6 cellular contexts compared by ENCODE assay signal in the genomic region with DNA sequence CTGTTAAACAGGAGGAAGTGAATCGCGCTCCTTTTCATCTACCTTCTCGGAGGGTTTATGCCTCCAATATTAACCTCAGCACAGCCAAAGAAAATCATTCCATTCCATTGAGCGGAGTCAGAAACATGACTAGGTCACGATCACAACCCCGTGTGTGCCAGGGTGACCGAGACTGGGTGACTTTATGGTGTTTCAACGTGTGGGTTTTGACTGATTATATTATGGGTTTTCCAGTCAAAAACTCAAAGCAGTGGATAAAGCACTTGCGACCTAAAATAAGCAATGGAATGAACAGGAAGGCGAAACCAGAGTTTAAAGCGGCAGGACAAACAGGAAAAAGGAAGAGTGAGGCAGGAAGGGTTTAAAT. TPM values are rescaled to one million over a fixed set of nuclear protein-coding genes. Genes with fewer than 3 reads are reported as not detected.
DNase-seq lines count a peak whose midpoint lies in the region; ATAC-seq and FAIRE-seq lines count a peak whose summit lies in the region.

No MANE protein-coding gene starts in this region.

- H3K9me3 Mint-ChIP-seq in effector memory CD8-positive, alpha-beta T cell, result no peaks in the 10 kb centered on the region

- peaks cover 0 to 8% of the 10 kb centered on the region in 2 donors for H3K27me3 Mint-ChIP-seq in effector memory CD8-positive, alpha-beta T cell

- peak overlapping the region in 1 of 2 donors; percentile 79 for H3K27ac ChIP-seq in small intestine (ENCODE audit: low read depth in 1 of 2, low read length in 1 of 2)

- ATAC-seq in effector memory CD8-positive, alpha-beta T cell (replicated peaks), result no peak
- no peak for ATAC-seq in GM19463 (IDR thresholded peaks at IDR 0.05; ENCODE audit: unreplicated experiment)
- ATAC-seq in HG03139 (IDR thresholded peaks at IDR 0.05; ENCODE audit: unreplicated experiment), result no peak

- peaks cover 2% of the 10 kb centered on the region for H3K9me3 ChIP-seq in small intestine (ENCODE audit: control insufficient read depth, low read depth)

- peak overlapping the region; percentile 8 to 95 for H3K27ac Mint-ChIP-seq in effector memory CD8-positive, alpha-beta T cell

- peak overlapping the region; percentile 39 to 61 for H3K4me3 ChIP-seq in small intestine (ENCODE audit: low read depth in 1 of 2, low read length in 2 of 2)

- 37 to 41% (median 38%) methylated on average over 11 of the region's 11 CpGs for WGBS in small intestine, 3 donors

- H3K4me3 Mint-ChIP-seq in effector memory CD8-positive, alpha-beta T cell, result peak overlapping the region; percentile 99

- DNase-seq in M059J (ENCODE audit: low read depth) (peak; percentile 34), small intestine (no peak), foreskin melanocyte (no peak)
- DNase-seq in effector memory CD8-positive, alpha-beta T cell, result no peak

- no peaks in the 10 kb centered on the region for H3K4me1 ChIP-seq in small intestine (ENCODE audit: control insufficient read depth in 2 of 2, insufficient read depth in 1 of 2, low read depth in 1 of 2, low read length in 1 of 2)

- peaks cover 28% of the 10 kb centered on the region in 2 donors for H3K4me1 Mint-ChIP-seq in effector memory CD8-positive, alpha-beta T cell (ENCODE audit: low read depth in 2 of 2)

- H3K36me3 ChIP-seq in small intestine (ENCODE audit: control insufficient read depth in 2 of 2, insufficient read depth in 2 of 2, low read length in 2 of 2), result no peaks in the 10 kb centered on the region

- H3K27me3 ChIP-seq in small intestine (ENCODE audit: control insufficient read depth in 2 of 2, insufficient read depth in 2 of 2, low read length in 2 of 2), result no peaks in the 10 kb centered on the region

- H3K36me3 Mint-ChIP-seq in effector memory CD8-positive, alpha-beta T cell (ENCODE audit: insufficient read depth), result peaks cover 31% of the 10 kb centered on the region

- no peak for FAIRE-seq in small intestine (lab: Jason Lieb, UNC)

RNA-seq across cellular contexts. Expression of a gene that starts 1.4 kb away (rescaled TPM):
- total RNA-seq in M059J (2014; rRNA removed; shearing (Covaris generic)), result 1.2 and 2.6 TPM in 2 replicates
- 10 to 100 TPM in 1 of 3 donors, 1 to 10 TPM in 2; 1.4 to 10.6 (median 1.8) TPM for polyA plus RNA-seq in small intestine

RNA-seq across cellular contexts. Expression of a gene that starts 10.6 kb away (rescaled TPM):
- 0.10 and 0.89 TPM in 2 replicates for total RNA-seq in M059J (2014; rRNA removed; shearing (Covaris generic))
- polyA plus RNA-seq in small intestine, result 1 to 10 TPM; 3.3 to 7.8 (median 6.5) TPM

RNA-seq across cellular contexts. Expression of a gene that starts 34.6 kb away (rescaled TPM):
- total RNA-seq in M059J (2014; rRNA removed; shearing (Covaris generic)), result 44.1 and 51.4 TPM in 2 replicates
- 10 to 100 TPM in 1 of 3 donors, 1 to 10 TPM in 2; 6.2 to 13.2 (median 8.5) TPM for polyA plus RNA-seq in small intestine

RNA-seq across cellular contexts. Expression of a gene that starts 35.5 kb away (rescaled TPM):
- 5.5 and 6.3 TPM in 2 replicates for total RNA-seq in M059J (2014; rRNA removed; shearing (Covaris generic))
- 1 to 10 TPM in 1 of 3 donors, under 1 TPM in 2; 0.81 to 2.5 (median 0.89) TPM for polyA plus RNA-seq in small intestine
